In genomic region chr2:70086278-70086837, GRCh38 we compare ENCODE assay signal across 1 cellular context.
TF ChIP-seq lines count a peak whose summit lies in the region.

No MANE protein-coding gene starts in this region.

TF ChIP-seq in K562, 482 proteins besides CTCF, POLR2A, EP300 and RAD21 (continued from another document and continues in another):
- peak in 1 of 3 experiments; percentile 78; a peak in 2 of 6 replicates for TF ChIP-seq ZBTB11 (CRISPR knock-in tag; IDR thresholded peaks at IDR 0.05)
- peak; percentile 95 for TF ChIP-seq ZBTB9 (CRISPR knock-in tag; IDR thresholded peaks at IDR 0.05)
- peak; percentile 59; the same call in 1 of the 2 replicates for TF ChIP-seq PKNOX1 (IDR thresholded peaks at IDR 0.05)
- TF ChIP-seq PHF8 (IDR thresholded peaks at IDR 0.05; ENCODE audit: borderline replicate concordance, low read length): peak; percentile 62
- no peak for TF ChIP-seq CCAR2 (IDR thresholded peaks at IDR 0.05; ENCODE audit: low read depth, low read length)
- TF ChIP-seq SP2 (IDR thresholded peaks at IDR 0.05; ENCODE audit: extremely low read depth, low read depth, low read length, poor library complexity, severe bottlenecking): no peak
- 0 out of 4 replicates have a peak, but pooled peaks of 1 of the 2 experiments have one; percentile 45 for TF ChIP-seq UBTF (IDR thresholded peaks at IDR 0.05; ENCODE audit: borderline replicate concordance in 1 of 2, low read depth in 2 of 2, low read length in 2 of 2)
- TF ChIP-seq ZNF445 (CRISPR knock-in tag; IDR thresholded peaks at IDR 0.05; ENCODE audit: low read depth): 0 out of 2 replicates have a peak, but pooled peaks have one; percentile 70
- peak; percentile 97 for TF ChIP-seq ZFX (CRISPR knock-in tag; IDR thresholded peaks at IDR 0.05)
- no peak for TF ChIP-seq ZNF408 (CRISPR knock-in tag; IDR thresholded peaks at IDR 0.05; ENCODE audit: low read depth)
- TF ChIP-seq TBL1XR1 (IDR thresholded peaks at IDR 0.05; ENCODE audit: low read length in 2 of 2): peak; percentile 22 to 52
- peak; percentile 89 for TF ChIP-seq POLR2H (tag; IDR thresholded peaks at IDR 0.05; ENCODE audit: low read depth)
- TF ChIP-seq CREB1 (IDR thresholded peaks at IDR 0.05): peak; percentile 10; the same call in 1 of the 2 replicates
- 0 out of 2 replicates have a peak, but pooled peaks have one; percentile 22 for TF ChIP-seq CREB1 (CRISPR knock-in tag; IDR thresholded peaks at IDR 0.05)
- peak; percentile 83; the same call in 1 of the 2 replicates for TF ChIP-seq KLF6 (CRISPR knock-in tag; IDR thresholded peaks at IDR 0.05; ENCODE audit: borderline replicate concordance)
- TF ChIP-seq PCBP1 (IDR thresholded peaks at IDR 0.05; ENCODE audit: low read depth, low read length, poor library complexity, severe bottlenecking): peak; percentile 31
- TF ChIP-seq ZNF140 (CRISPR knock-in tag; IDR thresholded peaks at IDR 0.05): 0 out of 2 replicates have a peak, but pooled peaks have one; percentile 72
- TF ChIP-seq HLTF (IDR thresholded peaks at IDR 0.05): peak; percentile 50; the same call in 1 of the 2 replicates
- TF ChIP-seq AFF1 (IDR thresholded peaks at IDR 0.05; ENCODE audit: low read depth in 1 of 2, partially characterized antibody in 2 of 2): peak in 1 of 2 experiments; percentile 85
- TF ChIP-seq USF1 (CRISPR knock-in tag; IDR thresholded peaks at IDR 0.05): peak; percentile 59
- TF ChIP-seq HINFP (tag; conservative IDR thresholded peaks at IDR 0.05; ENCODE audit: low read depth): peak; percentile 2; the same call in 1 of the 2 replicates
- TF ChIP-seq MLX (CRISPR knock-in tag; conservative IDR thresholded peaks at IDR 0.05): no peak
- TF ChIP-seq ZEB2 (IDR thresholded peaks at IDR 0.05): no peak
- TF ChIP-seq SMARCA4 (IDR thresholded peaks at IDR 0.05): no peak
- no peak for TF ChIP-seq PBX2 (CRISPR knock-in tag; IDR thresholded peaks at IDR 0.05; ENCODE audit: low read depth)
- peak; percentile 47; the same call in 1 of the 2 replicates for TF ChIP-seq PBX2 (tag; conservative IDR thresholded peaks at IDR 0.05; ENCODE audit: low read depth)
- peak; percentile 18; the same call in 1 of the 2 replicates for TF ChIP-seq TFE3 (CRISPR knock-in tag; IDR thresholded peaks at IDR 0.05)
- TF ChIP-seq ZNF589 (CRISPR knock-in tag; IDR thresholded peaks at IDR 0.05; ENCODE audit: low read depth): peak; percentile 98
- TF ChIP-seq MYNN (IDR thresholded peaks at IDR 0.05): no peak
- no peak for TF ChIP-seq MYNN (CRISPR knock-in tag; IDR thresholded peaks at IDR 0.05)
- TF ChIP-seq YBX1 (IDR thresholded peaks at IDR 0.05): no peak
- peak; percentile 96 for TF ChIP-seq ERF (CRISPR knock-in tag; IDR thresholded peaks at IDR 0.05)
- TF ChIP-seq TFAM (CRISPR knock-in tag; conservative IDR thresholded peaks at IDR 0.05): no peak
- TF ChIP-seq NCOR1 (IDR thresholded peaks at IDR 0.05): no peak
- TF ChIP-seq HDAC1 (IDR thresholded peaks at IDR 0.05): no peak; a peak in 1 of 4 replicates
- no peak for TF ChIP-seq PHF21A (IDR thresholded peaks at IDR 0.05; ENCODE audit: borderline replicate concordance, low read depth)
- 0 out of 2 replicates have a peak, but pooled peaks have one; percentile 13 for TF ChIP-seq E2F4 (CRISPR knock-in tag; IDR thresholded peaks at IDR 0.05; ENCODE audit: low read depth)
